Comparison of ENCODE assay signal across 13 cellular contexts in the genomic region with DNA sequence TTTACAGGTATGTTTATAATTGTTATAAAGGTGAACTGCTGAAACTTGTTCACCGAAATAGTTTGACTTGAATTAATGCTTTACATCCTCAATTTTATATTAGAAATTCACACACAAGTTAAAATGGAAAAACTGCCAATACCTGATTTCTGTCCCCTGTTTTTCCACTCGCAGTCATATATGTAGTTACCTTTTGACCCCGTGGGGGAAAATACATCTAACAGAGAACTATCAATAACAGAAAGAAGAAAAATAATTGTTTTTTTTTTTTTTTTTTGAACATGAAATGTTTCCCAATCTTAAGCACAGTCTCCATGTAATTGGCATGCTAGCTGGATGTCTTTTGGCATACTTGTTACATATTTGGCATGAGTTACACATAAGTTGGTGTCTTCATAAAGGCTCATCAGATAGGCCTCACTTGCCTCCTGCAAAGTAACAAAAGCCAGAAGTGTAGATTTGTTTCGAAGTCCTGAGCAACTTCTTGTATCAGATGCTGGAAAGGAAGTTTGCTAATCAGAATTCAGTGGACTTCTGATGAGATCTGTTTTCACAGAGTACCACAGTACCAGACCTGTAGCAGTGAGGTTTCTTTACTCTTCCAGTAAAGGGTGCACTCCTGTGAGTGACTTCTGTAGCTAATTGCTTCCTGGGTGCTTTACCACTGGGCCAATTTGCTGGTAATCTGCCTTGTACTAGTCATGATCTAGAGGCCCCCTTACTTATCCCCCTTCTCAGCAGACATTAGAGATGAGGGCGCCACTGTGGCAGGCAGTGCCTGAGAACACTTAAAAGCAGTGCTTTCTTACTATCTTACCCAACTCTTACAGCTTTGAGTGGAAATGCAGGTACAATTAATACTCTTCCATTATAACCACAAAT. TPM values are rescaled to one million over a fixed set of nuclear protein-coding genes. Genes with fewer than 3 reads are reported as not detected.
A peak's percentile ranks its signal among the peaks of the same experiment; 100 is the strongest.
DNase-seq lines count a peak whose midpoint lies in the region; ATAC-seq, FAIRE-seq and TF ChIP-seq lines count a peak whose summit lies in the region.
"Had no signal": no experiment of that assay in that cellular context is flagged by ENCODE, and none has a peak within 500 bp of the region (broad histone marks: within the 10 kb centered on the region; RNA-seq: fewer than 3 reads in every experiment).

No MANE protein-coding gene starts in this region.

- 0 out of 3 replicates have a peak, but pooled peaks have one; percentile 27 for ATAC-seq in DND-41 (ENCODE audit: insufficient read depth, low read depth)

- H3K27me3 ChIP-seq in DND-41 (ENCODE audit: insufficient read depth, low read length, poor library complexity): no peaks in the 10 kb centered on the region
- H3K27me3 ChIP-seq: brain microvascular endothelial cell had no signal

- DNase-seq in AG10803 (ENCODE audit: low read depth) (peak; percentile 65), DND-41 (no peak), NCI-H1436 (lab: John Stamatoyannopoulos, UW) (no peak), ecto neural progenitor cell (ENCODE audit: low spot score) (no peak), EL (no peak)
- no peak for DNase-seq in activated CD4-positive, alpha-beta memory T cell treated with anti-CD3 and anti-CD28 coated beads, Interleukin-2, amount 10 ng/mL, durations not matched to agents 7 days and 5 days
- DNase-seq: brain microvascular endothelial cell; mesenchymal stem cell; posterior cingulate gyrus; stimulated activated CD4-positive, alpha-beta T cell treated with anti-CD3 and anti-CD28 coated beads, Interleukin-2, amount 100 ng/mL, for 24 hours had no signal

- H3K36me3 ChIP-seq in DND-41 (ENCODE audit: insufficient read depth, low read length): peaks cover 63% of the 10 kb centered on the region

- no peak overlapping the region for H2AFZ ChIP-seq in DND-41 (ENCODE audit: low read depth, low read length)

- H3K4me1 ChIP-seq in DND-41 (ENCODE audit: insufficient read depth, low read length): no peaks in the 10 kb centered on the region

- H3K9me3 ChIP-seq in DND-41 (ENCODE audit: insufficient read depth, low read length, severe bottlenecking): no peaks in the 10 kb centered on the region

- peak; percentile 36 for FAIRE-seq in islet of Langerhans (lab: Jason Lieb, UNC)
- FAIRE-seq: endometrium had no signal

- H3K27me3 Mint-ChIP-seq in activated CD4-positive, alpha-beta memory T cell treated with anti-CD3 and anti-CD28 coated beads, Interleukin-2, amount 10 ng/mL, durations not matched to agents 7 days and 5 days: no peaks in the 10 kb centered on the region

- peak overlapping the region; percentile 37; the same call in 1 of the 2 replicates for H3K27ac ChIP-seq in DND-41 (ENCODE audit: low read length)
- H3K27ac ChIP-seq: brain microvascular endothelial cell, C4-2B had no signal

- POLR2A ChIA-PET in activated CD4-positive, alpha-beta memory T cell treated with anti-CD3 and anti-CD28 coated beads, Interleukin-2, amount 10 ng/mL, durations not matched to agents 7 days and 5 days (lab: Charles Lee): interaction anchor here (1.1 to 1.9 kb wide), 2 partner anchors 20 to 49 kb away, joined by 3 to 5 read pairs; no protein-coding TSS in a partner anchor

- CTCF ChIA-PET in activated CD4-positive, alpha-beta memory T cell treated with anti-CD3 and anti-CD28 coated beads, Interleukin-2, amount 10 ng/mL, durations not matched to agents 7 days and 5 days (lab: Charles Lee): interaction anchor here (1.2 to 1.5 kb wide), 2 partner anchors 21 to 24 kb away, joined by 3 to 5 read pairs; no protein-coding TSS in a partner anchor

- H3K27ac Mint-ChIP-seq in activated CD4-positive, alpha-beta memory T cell treated with anti-CD3 and anti-CD28 coated beads, Interleukin-2, amount 10 ng/mL, durations not matched to agents 7 days and 5 days: peak overlapping the region; percentile 30

- peaks cover 65% of the 10 kb centered on the region for H3K79me2 ChIP-seq in DND-41 (ENCODE audit: insufficient read depth, low read length)

- peaks cover 7% of the 10 kb centered on the region; the same call in 1 of the 2 replicates for H4K20me1 ChIP-seq in DND-41 (ENCODE audit: insufficient read depth, low read length)

- no peak overlapping the region for H3K9ac ChIP-seq in DND-41 (ENCODE audit: low read depth, low read length)

- no peaks in the 10 kb centered on the region for H3K9me3 Mint-ChIP-seq in activated CD4-positive, alpha-beta memory T cell treated with anti-CD3 and anti-CD28 coated beads, Interleukin-2, amount 10 ng/mL, durations not matched to agents 7 days and 5 days

- no peak for TF ChIP-seq CTCF in AG10803 (conservative IDR thresholded peaks at IDR 0.05; ENCODE audit: low read length)
- no peak for TF ChIP-seq CTCF in DND-41 (IDR thresholded peaks at IDR 0.05; ENCODE audit: borderline replicate concordance, extremely low read depth, low read length, poor library complexity, severe bottlenecking)

- H3K4me3 ChIP-seq in AG10803 (ENCODE audit: low read length) (no peak overlapping the region), DND-41 (ENCODE audit: low read depth in 1 of 2, low read length in 2 of 2) (no peak overlapping the region)

- H3K36me3 Mint-ChIP-seq in activated CD4-positive, alpha-beta memory T cell treated with anti-CD3 and anti-CD28 coated beads, Interleukin-2, amount 10 ng/mL, durations not matched to agents 7 days and 5 days (ENCODE audit: low read depth): peaks cover 22% of the 10 kb centered on the region

- no peak overlapping the region for H3K4me3 Mint-ChIP-seq in activated CD4-positive, alpha-beta memory T cell treated with anti-CD3 and anti-CD28 coated beads, Interleukin-2, amount 10 ng/mL, durations not matched to agents 7 days and 5 days

- peaks cover 20% of the 10 kb centered on the region for H3K4me1 Mint-ChIP-seq in activated CD4-positive, alpha-beta memory T cell treated with anti-CD3 and anti-CD28 coated beads, Interleukin-2, amount 10 ng/mL, durations not matched to agents 7 days and 5 days

- no peak overlapping the region for H3K4me2 ChIP-seq in DND-41 (ENCODE audit: insufficient read depth, low read length)

RNA-seq across cellular contexts. Expression of a gene that starts 36.2 kb away (rescaled TPM):
- total RNA-seq in activated CD4-positive, alpha-beta memory T cell treated with anti-CD3 and anti-CD28 coated beads, Interleukin-2, amount 10 ng/mL, durations not matched to agents 7 days and 5 days: 1 to 10 TPM; 1.4 to 1.7 TPM

RNA-seq across cellular contexts. Expression of a gene that starts 50.8 kb away (rescaled TPM):
- total RNA-seq in activated CD4-positive, alpha-beta memory T cell treated with anti-CD3 and anti-CD28 coated beads, Interleukin-2, amount 10 ng/mL, durations not matched to agents 7 days and 5 days: 100 to 1,000 TPM; 241 to 244 TPM
